ENCODE assay signal across 9 cellular contexts in genomic region chr2:36965196-36965595, GRCh38. TPM values are rescaled to one million over a fixed set of nuclear protein-coding genes. Genes with fewer than 3 reads are reported as not detected.
DNase-seq lines count a peak whose midpoint lies in the region; ATAC-seq and TF ChIP-seq lines count a peak whose summit lies in the region.
"Had no signal": no experiment of that assay in that cellular context is flagged by ENCODE, and none has a peak within 500 bp of the region (broad histone marks: within the 10 kb centered on the region; RNA-seq: fewer than 3 reads in every experiment).

No MANE protein-coding gene starts in this region.

- peaks cover 58% of the 10 kb centered on the region for H3K4me1 Mint-ChIP-seq in activated naive CD4-positive, alpha-beta T cell treated with anti-CD3 and anti-CD28 coated beads, Interleukin-2, amount 10 ng/mL, durations not matched to agents 7 days and 5 days
- peaks cover 38% of the 10 kb centered on the region for H3K4me1 Mint-ChIP-seq in type B pancreatic cell (ENCODE audit: unreplicated experiment)

- DNase-seq in activated naive CD4-positive, alpha-beta T cell treated with anti-CD3 and anti-CD28 coated beads, Interleukin-2, amount 10 ng/mL, durations not matched to agents 7 days and 5 days, result no peak
- DNase-seq in activated naive CD4-positive, alpha-beta T cell treated with Interleukin-2 at 50 U/mL for 16 hours, result no peak
- DNase-seq in astrocyte of the cerebellum (ENCODE audit: low read depth) (no peak), lower leg skin (ENCODE audit: low spot score in 2 of 2) (no peak), type B pancreatic cell (ENCODE audit: extremely low spot score, unreplicated experiment) (no peak), substantia nigra (lab: John Stamatoyannopoulos, UW) (no peak), mucosa of descending colon (no peak)
- DNase-seq in effector CD4-positive, alpha-beta T cell, result no peak
- DNase-seq: cortex of kidney had no signal

- no peaks in the 10 kb centered on the region for H3K9me3 Mint-ChIP-seq in activated naive CD4-positive, alpha-beta T cell treated with anti-CD3 and anti-CD28 coated beads, Interleukin-2, amount 10 ng/mL, durations not matched to agents 7 days and 5 days
- H3K9me3 Mint-ChIP-seq in type B pancreatic cell, result peaks cover 4% of the 10 kb centered on the region

- no peak for ATAC-seq in mucosa of descending colon

- WGBS in lower leg skin, 2 donors, result 16 to 26% methylated on average over 2 of the region's 2 CpGs

- peaks cover 5% of the 10 kb centered on the region for H3K27me3 Mint-ChIP-seq in activated naive CD4-positive, alpha-beta T cell treated with anti-CD3 and anti-CD28 coated beads, Interleukin-2, amount 10 ng/mL, durations not matched to agents 7 days and 5 days
- H3K27me3 Mint-ChIP-seq in type B pancreatic cell, result peaks cover 4% of the 10 kb centered on the region

- CTCF ChIA-PET in activated naive CD4-positive, alpha-beta T cell treated with anti-CD3 and anti-CD28 coated beads, Interleukin-2, amount 10 ng/mL, durations not matched to agents 7 days and 5 days (lab: Charles Lee), result no interaction called here

- in situ Hi-C loops in astrocyte of the cerebellum (cut with HindIII; ENCODE audit: low sequenced_read_pairs), result no loop called here

- intact Hi-C loops in lower leg skin (cut with DNase I; ENCODE audit: low total_unique reads) (no loop called here), mucosa of descending colon (cut with DNase I, micrococcal nuclease) (no loop called here)

- TF ChIP-seq CTCF in astrocyte of the cerebellum (IDR thresholded peaks at IDR 0.05; ENCODE audit: low read depth, low read length, missing control alignments) (no peak), lower leg skin (IDR thresholded peaks at IDR 0.05) (no peak), type B pancreatic cell (conservative IDR thresholded peaks at IDR 0.05) (no peak), mucosa of descending colon (IDR thresholded peaks at IDR 0.05) (no peak)

- peaks cover 18% of the 10 kb centered on the region for H3K36me3 Mint-ChIP-seq in activated naive CD4-positive, alpha-beta T cell treated with anti-CD3 and anti-CD28 coated beads, Interleukin-2, amount 10 ng/mL, durations not matched to agents 7 days and 5 days
- H3K36me3 Mint-ChIP-seq in type B pancreatic cell, result peaks cover 5% of the 10 kb centered on the region

- peak overlapping the region; percentile 97 for H3K4me3 Mint-ChIP-seq in activated naive CD4-positive, alpha-beta T cell treated with anti-CD3 and anti-CD28 coated beads, Interleukin-2, amount 10 ng/mL, durations not matched to agents 7 days and 5 days
- H3K4me3 Mint-ChIP-seq in type B pancreatic cell, result peak overlapping the region; percentile 97

- H3K4me1 ChIP-seq in mucosa of descending colon (ENCODE audit: low read depth), result peaks cover 13% of the 10 kb centered on the region

- no peaks in the 10 kb centered on the region for H3K36me3 ChIP-seq in mucosa of descending colon (ENCODE audit: low read depth)

- H3K9me3 ChIP-seq in mucosa of descending colon, result no peaks in the 10 kb centered on the region

- H3K4me3 ChIP-seq in astrocyte of the cerebellum (ENCODE audit: low read depth, low read length) (peak overlapping the region; percentile 75), lower leg skin (ENCODE audit: low read depth, poor library complexity, severe bottlenecking) (peak overlapping the region; percentile 91), mucosa of descending colon (no peak overlapping the region)

- H3K27ac Mint-ChIP-seq in activated naive CD4-positive, alpha-beta T cell treated with anti-CD3 and anti-CD28 coated beads, Interleukin-2, amount 10 ng/mL, durations not matched to agents 7 days and 5 days, result peak overlapping the region; percentile 93
- H3K27ac Mint-ChIP-seq in type B pancreatic cell, result peak overlapping the region; percentile 97

- H3K27ac ChIP-seq in substantia nigra (ENCODE audit: low read depth, low read length, poor library complexity, severe bottlenecking), result no peak overlapping the region

- no peak for TF ChIP-seq POLR2A in lower leg skin (IDR thresholded peaks at IDR 0.05)

RNA-seq across cellular contexts. Expression of gene STRN, which starts 1.1 kb away (rescaled TPM):
- 10 to 100 TPM; 34.4 to 41.9 (median 37.9) TPM for total RNA-seq in lower leg skin
- total RNA-seq in type B pancreatic cell (ENCODE audit: low replicate concordance), result 26.1 and 34.3 TPM in 2 replicates
- total RNA-seq in mucosa of descending colon, result 10 to 100 TPM; 36.1 to 45.7 (median 37.7) TPM
